In the genomic region with DNA sequence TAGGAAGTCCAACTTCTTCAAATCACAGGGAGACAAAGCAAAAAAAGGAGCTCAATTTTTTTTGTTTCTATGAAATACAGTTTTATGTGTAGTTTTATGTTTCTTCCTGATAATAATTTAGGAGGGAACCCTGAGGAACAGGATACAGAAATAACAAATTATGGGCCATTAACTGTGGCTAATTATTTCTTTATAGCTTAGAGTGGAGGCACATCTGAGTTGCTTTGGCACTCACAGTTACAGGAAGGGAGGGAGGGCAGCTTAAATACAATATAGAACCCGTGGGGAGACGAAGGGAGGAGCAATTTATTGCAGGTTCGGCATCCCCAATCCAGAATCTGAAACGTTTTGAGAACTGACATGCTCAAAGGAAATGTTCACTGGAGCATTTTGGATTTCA, we compare ENCODE assay signal across 30 cellular contexts. TPM values are rescaled to one million over a fixed set of nuclear protein-coding genes. Genes with fewer than 3 reads are reported as not detected.
DNase-seq lines count a peak whose midpoint lies in the region; ATAC-seq, FAIRE-seq and TF ChIP-seq lines count a peak whose summit lies in the region.
"Had no signal": no experiment of that assay in that cellular context is flagged by ENCODE, and none has a peak within 500 bp of the region (broad histone marks: within the 10 kb centered on the region; RNA-seq: fewer than 3 reads in every experiment).

No MANE protein-coding gene starts in this region.

- H2AFZ ChIP-seq in endothelial cell of umbilical vein (ENCODE audit: low read depth, low read length), result no peak overlapping the region

- H3K4me2 ChIP-seq in BLaER1, result peak overlapping the region; percentile 35; the same call in 1 of the 2 replicates
- H3K4me2 ChIP-seq in endothelial cell of umbilical vein (ENCODE audit: insufficient read depth, low read length), result no peak overlapping the region

- peaks cover 6% of the 10 kb centered on the region; the same call in 1 of the 2 replicates for H3K9me3 ChIP-seq in BLaER1
- no peaks in the 10 kb centered on the region for H3K9me3 ChIP-seq in endothelial cell of umbilical vein (replicated peaks; ENCODE audit: control insufficient read depth, insufficient read depth, low read length)
- H3K9me3 ChIP-seq: Caco-2, HAP-1, SJCRH30 had no signal

- CTCF ChIA-PET in endothelial cell of umbilical vein (lab: Charles Lee), result interaction anchor here (0.9 to 1.7 kb wide), 4 partner anchors 13 to 45 kb away, joined by 3 to 5 read pairs (median 4); no protein-coding TSS in a partner anchor

- DNase-seq in NCI-H1105 (lab: John Stamatoyannopoulos, UW) (peak; percentile 12), endothelial cell of umbilical vein (ENCODE audit: low read depth, low spot score) (peak; percentile 16), renal cortical epithelial cell (ENCODE audit: low read depth) (peak; percentile 29), SW 1271 (lab: John Stamatoyannopoulos, UW) (no peak), omental fat pad (ENCODE audit: low spot score) (no peak)
- DNase-seq in stimulated activated CD4-positive, alpha-beta T cell treated with anti-CD3 and anti-CD28 coated beads, Interleukin-15, amount 100 ng/mL, for 24 hours, result no peak
- DNase-seq: AML-193; C1 segment of cervical spinal cord; Caco-2; CD8-positive, alpha-beta T cell; DMS 273 treated with DMSO at 0.1 percent for 48 hours; DMS79; GF-D8; GOT3; KBM-7; NCI-H1092; NCI-H1436 treated with DMSO at 0.1 percent for 48 hours; NCI-H187 treated with DMSO at 0.1 percent for 48 hours; NCI-H526 treated with DMSO at 0.1 percent for 48 hours; NK-92 treated with Interleukin-12 subunit alpha and Interleukin-12 subunit beta, amount 100 ng/mL, for 24 hours; PC-3; SJCRH30 had no signal

- POLR2A ChIA-PET in endothelial cell of umbilical vein (lab: Charles Lee), result no interaction called here

- H3K36me3 ChIP-seq in BLaER1, result peaks cover 43% of the 10 kb centered on the region
- no peaks in the 10 kb centered on the region for H3K36me3 ChIP-seq in endothelial cell of umbilical vein (ENCODE audit: control insufficient read depth in 2 of 2, extremely low read depth in 1 of 2, insufficient read depth in 2 of 2, low read length in 2 of 2)
- H3K36me3 ChIP-seq: HAP-1, SJCRH30 had no signal

- H3K27me3 ChIP-seq in BLaER1 (no peaks in the 10 kb centered on the region), endothelial cell of umbilical vein (ENCODE audit: control insufficient read depth in 2 of 2, insufficient read depth in 2 of 2, low read length in 2 of 2) (no peaks in the 10 kb centered on the region)
- H3K27me3 ChIP-seq: SJCRH30 had no signal

- H3K9ac ChIP-seq in BLaER1, result no peak overlapping the region
- H3K9ac ChIP-seq in endothelial cell of umbilical vein (replicated peaks; ENCODE audit: extremely low read depth, insufficient read depth, low read length), result no peak overlapping the region

- ATAC-seq in GM21360 (IDR thresholded peaks at IDR 0.05; ENCODE audit: unreplicated experiment) (no peak), omental fat pad (ENCODE audit: low FRiP score) (no peak)
- ATAC-seq: CD8-positive, alpha-beta T cell; PC-3; Right ventricle myocardium inferior had no signal

- TF ChIP-seq CTCF in endothelial cell of umbilical vein (IDR thresholded peaks at IDR 0.05; ENCODE audit: extremely low read depth in 1 of 2, insufficient read depth in 1 of 2, low read depth in 1 of 2, low read length in 2 of 2), result no peak
- TF ChIP-seq CTCF in omental fat pad (IDR thresholded peaks at IDR 0.05), result no peak

- H4K20me1 ChIP-seq in BLaER1, result no peaks in the 10 kb centered on the region
- H4K20me1 ChIP-seq in endothelial cell of umbilical vein (replicated peaks; ENCODE audit: control insufficient read depth, extremely low read depth, insufficient read depth, low read length), result no peaks in the 10 kb centered on the region

- H3K27ac ChIP-seq in BLaER1 (no peak overlapping the region), endothelial cell of umbilical vein (ENCODE audit: insufficient read depth, low read depth, low read length) (no peak overlapping the region)
- H3K27ac ChIP-seq: SJCRH30 had no signal

- no peaks in the 10 kb centered on the region for H3K9me1 ChIP-seq in endothelial cell of umbilical vein (replicated peaks; ENCODE audit: control insufficient read depth, extremely low read depth, insufficient read depth, low read length)

- intact Hi-C loops in endothelial cell of umbilical vein (cut with micrococcal nuclease), result no loop called here

- no peak for TF ChIP-seq POLR2A in endothelial cell of umbilical vein (IDR thresholded peaks at IDR 0.05; ENCODE audit: low read depth, low read length)

- BruUV-seq in endothelial cell of umbilical vein (replicated peaks; lab: Mats Ljungman, UMichigan), result no TSS peak

- H3K4me1 ChIP-seq in BLaER1 (peaks cover 38% of the 10 kb centered on the region), endothelial cell of umbilical vein (ENCODE audit: control insufficient read depth, extremely low read depth, insufficient read depth, low read length) (peaks cover 25% of the 10 kb centered on the region)
- H3K4me1 ChIP-seq: Caco-2 had no signal

- dilution Hi-C loops in endothelial cell of umbilical vein (cut with MboI; ENCODE audit: extremely low pct_ligation_motif_present, low sequenced_read_pairs), result no loop called here

- peak; percentile 26 for FAIRE-seq in endothelial cell of umbilical vein (lab: Jason Lieb, UNC)
- FAIRE-seq: A204.1, GM12891 had no signal

- H3K79me2 ChIP-seq in endothelial cell of umbilical vein (ENCODE audit: control insufficient read depth, insufficient read depth, low read length), result no peaks in the 10 kb centered on the region

- H3K4me3 ChIP-seq in BLaER1 (no peak overlapping the region), endothelial cell of umbilical vein (replicated peaks in 1 of 3; ENCODE audit: insufficient read depth in 1 of 3, low read depth in 1 of 3, low read length in 3 of 3) (no peak overlapping the region)
- H3K4me3 ChIP-seq: HAP-1, SJCRH30 had no signal

TF ChIP-seq in endothelial cell of umbilical vein, 7 proteins besides CTCF, POLR2A, EP300 and RAD21:
- TF ChIP-seq MYC (IDR thresholded peaks at IDR 0.05; ENCODE audit: low read depth, low read length), result no peak
- no peak for TF ChIP-seq FOS (IDR thresholded peaks at IDR 0.05; ENCODE audit: borderline replicate concordance, insufficient read depth, low read length)
- TF ChIP-seq POLR2AphosphoS5 (IDR thresholded peaks at IDR 0.05; ENCODE audit: insufficient read depth, low read depth, low read length), result no peak
- TF ChIP-seq, protein P1, sequence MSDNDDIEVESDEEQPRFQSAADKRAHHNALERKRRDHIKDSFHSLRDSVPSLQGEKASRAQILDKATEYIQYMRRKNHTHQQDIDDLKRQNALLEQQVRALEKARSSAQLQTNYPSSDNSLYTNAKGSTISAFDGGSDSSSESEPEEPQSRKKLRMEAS (IDR thresholded peaks at IDR 0.05; ENCODE audit: insufficient read depth, insufficient read length), result no peak
- TF ChIP-seq JUN (IDR thresholded peaks at IDR 0.05; ENCODE audit: borderline replicate concordance, insufficient read depth, insufficient read length, low read depth), result no peak
- TF ChIP-seq GATA2 (IDR thresholded peaks at IDR 0.05; ENCODE audit: insufficient read depth, insufficient read length, low read depth, low read length), result no peak
- TF ChIP-seq EZH2 (IDR thresholded peaks at IDR 0.05; ENCODE audit: borderline replicate concordance, low read depth, low read length, severe bottlenecking), result no peak

RNA-seq across cellular contexts. Expression of a gene that starts 37.1 kb away (rescaled TPM):
- total RNA-seq in endothelial cell of umbilical vein (not detected in 2 replicates), renal cortical epithelial cell (1.0 TPM in 1 of 2 replicates, not detected in the other), omental fat pad (not detected)
- not detected in 2 replicates for polyA plus RNA-seq in endothelial cell of umbilical vein
- polyA plus RNA-seq in endothelial cell of umbilical vein (2011; cell fraction: cytosol; rRNA removed), result not detected in 2 replicates
- polyA plus RNA-seq in endothelial cell of umbilical vein (2011; cell fraction: nucleus; rRNA removed), result not detected in 2 replicates
- not detected in 2 replicates for polyA plus RNA-seq in endothelial cell of umbilical vein (2012)
- polyA minus RNA-seq in endothelial cell of umbilical vein, result not detected in 2 replicates
- not detected for polyA minus RNA-seq in endothelial cell of umbilical vein (2011; cell fraction: cytosol; rRNA and poly(A)+ RNA removed)
- polyA minus RNA-seq in endothelial cell of umbilical vein (2011; cell fraction: nucleus; rRNA and poly(A)+ RNA removed), result not detected in 2 replicates
- total RNA-seq: CD8-positive, alpha-beta T cell; NCI-H460; PC-3; Right ventricle myocardium inferior; RPMI7951; SJCRH30 had no signal

Comparison
In these comparisons a context has a peak if more than half of its experiments do, and no peak if none do; other contexts are left out.
1. DNase-seq: peak in NCI-H1105 (single experiment), endothelial cell of umbilical vein (single experiment) and renal cortical epithelial cell (single experiment); none in stimulated activated CD4-positive, alpha-beta T cell treated with anti-CD3 and anti-CD28 coated beads, Interleukin-15, amount 100 ng/mL, for 24 hours (single experiment), SW 1271 (0 of 2) and omental fat pad (single experiment).